1 cellular context compared by ENCODE assay signal in genomic region chr6:563863-564262, GRCh38.
TF ChIP-seq lines count a peak whose summit lies in the region.

No MANE protein-coding gene starts in this region.

TF ChIP-seq in WTC11, 78 proteins besides CTCF, POLR2A, EP300 and RAD21 (continued from another document):
- TF ChIP-seq USF2 (CRISPR knock-in tag; IDR thresholded peaks at IDR 0.05) (no peak), TEAD1 (CRISPR knock-in tag; IDR thresholded peaks at IDR 0.05) (no peak), NFE2L1 (CRISPR knock-in tag; IDR thresholded peaks at IDR 0.05) (no peak), AR (CRISPR knock-in tag; IDR thresholded peaks at IDR 0.05) (no peak), FOXP1 (CRISPR knock-in tag; IDR thresholded peaks at IDR 0.05; ENCODE audit: borderline replicate concordance) (no peak)
